In genomic region chr2:36708119-36708741, GRCh38 we compare ENCODE assay signal across 14 cellular contexts. TPM values are rescaled to one million over a fixed set of nuclear protein-coding genes. Genes with fewer than 3 reads are reported as not detected.
A peak's percentile ranks its signal among the peaks of the same experiment; 100 is the strongest.
DNase-seq lines count a peak whose midpoint lies in the region; ATAC-seq and TF ChIP-seq lines count a peak whose summit lies in the region.
"Had no signal": no experiment of that assay in that cellular context is flagged by ENCODE, and none has a peak within 500 bp of the region (broad histone marks: within the 10 kb centered on the region; RNA-seq: fewer than 3 reads in every experiment).

No MANE protein-coding gene starts in this region.

- H3K4me2 ChIP-seq in GM23248 (ENCODE audit: unreplicated experiment): peak overlapping the region; percentile 84
- H3K4me2 ChIP-seq in SK-N-SH: no peak overlapping the region

- CTCF ChIA-PET in SK-N-SH (lab: Yijun Ruan, JAX): interaction anchor here (0.8 to 1.4 kb wide), 2 partner anchors 14 to 44 kb away, joined by 4 read pairs; no protein-coding TSS in a partner anchor

- H3K4me3 ChIP-seq in GM23248 (peak overlapping the region; percentile 50), SK-N-SH (ENCODE audit: low read depth in 2 of 2, low read length in 1 of 2) (no peak overlapping the region), testis (no peak overlapping the region), uterus (no peak overlapping the region)
- H3K4me3 ChIP-seq: spleen had no signal

- no peaks in the 10 kb centered on the region for H3K9me3 ChIP-seq in GM23248 (ENCODE audit: low read depth)
- peaks cover 5% of the 10 kb centered on the region; the same call in 1 of the 2 replicates for H3K9me3 ChIP-seq in SK-N-SH
- H3K9me3 ChIP-seq in testis: no peaks in the 10 kb centered on the region
- no peaks in the 10 kb centered on the region for H3K9me3 ChIP-seq in uterus

- peak; percentile 35 to 57 for ATAC-seq in left cardiac atrium
- ATAC-seq: activated CD4-positive, CD25-positive, alpha-beta regulatory T cell treated with anti-CD3 and anti-CD28 coated beads, Interleukin-2, amount 50 U/mL, for 24 hours had no signal

- H3K9ac ChIP-seq in GM23248 (peak overlapping the region; percentile 59), SK-N-SH (no peak overlapping the region)

- no peak for TF ChIP-seq EP300 in SK-N-SH (IDR thresholded peaks at IDR 0.05; ENCODE audit: borderline replicate concordance in 1 of 2, low read depth in 1 of 2, low read length in 1 of 2)

- in situ Hi-C loops in GM23248 (cut with MboI): no loop called here

- TF ChIP-seq POLR2A in testis (IDR thresholded peaks at IDR 0.05) (no peak), uterus (IDR thresholded peaks at IDR 0.05) (no peak)

- WGBS in GM23248 (ENCODE audit: low coverage in 1 of 2, low lambda C conversion rate in 2 of 2, missing lambda C conversion rate in 2 of 2), 2 experiments: 3 to 7% methylated on average over 7 to 8 of the region's 8 CpGs
- WGBS in SK-N-SH (ENCODE audit: low lambda C conversion rate): 60% methylated on average over 8 of the region's 8 CpGs
- 60 to 63% methylated on average over 8 of the region's 8 CpGs for WGBS in testis, 2 donors

- H3F3A ChIP-seq in GM23248 (ENCODE audit: insufficient read depth) (peaks cover 35% of the 10 kb centered on the region), SK-N-SH (replicated peaks; ENCODE audit: insufficient read depth) (no peaks in the 10 kb centered on the region)

- H3K4me1 ChIP-seq in GM23248 (ENCODE audit: insufficient read depth) (peaks cover 32% of the 10 kb centered on the region), SK-N-SH (ENCODE audit: control insufficient read depth in 1 of 2, insufficient read depth in 2 of 2, low read depth in 1 of 2, low read length in 1 of 2) (peaks cover 0 to 3% of the 10 kb centered on the region in 2 experiments; a peak in 1 of 4 replicates), testis (peaks cover 8% of the 10 kb centered on the region), uterus (no peaks in the 10 kb centered on the region)

- H3K27me3 ChIP-seq in GM23248 (replicated peaks; ENCODE audit: insufficient read depth) (no peaks in the 10 kb centered on the region), SK-N-SH (ENCODE audit: insufficient read depth) (no peaks in the 10 kb centered on the region), testis (no peaks in the 10 kb centered on the region), uterus (no peaks in the 10 kb centered on the region)

- POLR2A ChIA-PET in SK-N-SH (lab: Yijun Ruan, JAX): no interaction called here

- H3K9me2 ChIP-seq in GM23248 (ENCODE audit: insufficient read depth): no peaks in the 10 kb centered on the region
- no peaks in the 10 kb centered on the region for H3K9me2 ChIP-seq in SK-N-SH

- H3K27ac ChIP-seq in GM23248: peak overlapping the region; percentile 78
- H3K27ac ChIP-seq in SK-N-SH (ENCODE audit: low read depth in 2 of 2, low read length in 1 of 2): no peak overlapping the region
- no peak overlapping the region for H3K27ac ChIP-seq in testis
- H3K27ac ChIP-seq in uterus: no peak overlapping the region
- H3K27ac ChIP-seq: spleen had no signal

- TF ChIP-seq CTCF in SK-N-SH (IDR thresholded peaks at IDR 0.05): peak; percentile 46
- peak in 1 of 3 experiments; percentile 31 for TF ChIP-seq CTCF in testis (IDR thresholded peaks at IDR 0.05)
- TF ChIP-seq CTCF in uterus (IDR thresholded peaks at IDR 0.05): no peak

- TF ChIP-seq RAD21 in SK-N-SH (IDR thresholded peaks at IDR 0.05; ENCODE audit: low read length): no peak

- intact Hi-C loops in left cardiac atrium (cut with DNase I): no loop called here
- intact Hi-C loops in testis (cut with DNase I; ENCODE audit: low total_unique reads): no loop called here
- intact Hi-C loops in uterus (cut with DNase I; ENCODE audit: low total_unique reads): no loop called here

- DNase-seq in GM23248 (peak; percentile 82), SK-N-SH (no peak), left cardiac atrium (no peak), testis (peak; percentile 28), uterus (no peak), ureter (ENCODE audit: low spot score) (no peak), NCI-H345 (lab: John Stamatoyannopoulos, UW) (no peak), COLO829 (ENCODE audit: low spot score) (no peak)
- DNase-seq: activated naive CD8-positive, alpha-beta T cell treated with anti-CD3 and anti-CD28 coated beads for 36 hours; MV-4-11; spleen; stimulated activated naive CD4-positive, alpha-beta T cell treated with Interleukin-2 at 50 U/mL for 16 hours had no signal

- no peaks in the 10 kb centered on the region for H3K79me2 ChIP-seq in GM23248 (ENCODE audit: insufficient read depth)
- H3K79me2 ChIP-seq in SK-N-SH (ENCODE audit: insufficient read depth): no peaks in the 10 kb centered on the region

- H3K36me3 ChIP-seq in GM23248 (ENCODE audit: low read depth) (no peaks in the 10 kb centered on the region), SK-N-SH (replicated peaks in 1 of 2; ENCODE audit: control insufficient read depth in 1 of 2, insufficient read depth in 2 of 2, low read length in 1 of 2) (no peaks in the 10 kb centered on the region), testis (ENCODE audit: low read depth, missing control alignments) (no peaks in the 10 kb centered on the region), uterus (no peaks in the 10 kb centered on the region)
- H3K36me3 ChIP-seq: spleen had no signal

- peak overlapping the region; percentile 86 for H2AFZ ChIP-seq in GM23248
- no peak overlapping the region for H2AFZ ChIP-seq in SK-N-SH (ENCODE audit: low read depth)

- H4K20me1 ChIP-seq in GM23248 (ENCODE audit: insufficient read depth) (no peaks in the 10 kb centered on the region), SK-N-SH (ENCODE audit: insufficient read depth) (no peaks in the 10 kb centered on the region)

TF ChIP-seq in SK-N-SH, 30 proteins besides CTCF, POLR2A, EP300 and RAD21:
- TF ChIP-seq MXI1 (IDR thresholded peaks at IDR 0.05; ENCODE audit: low read depth, low read length) (no peak), JUND (IDR thresholded peaks at IDR 0.05) (no peak), EZH2phosphoT487 (IDR thresholded peaks at IDR 0.05; ENCODE audit: borderline replicate concordance, low read depth) (no peak), NFIC (IDR thresholded peaks at IDR 0.05; ENCODE audit: borderline replicate concordance) (no peak), RXRA (IDR thresholded peaks at IDR 0.05; ENCODE audit: borderline replicate concordance, low read depth) (no peak), POLR2AphosphoS5 (IDR thresholded peaks at IDR 0.05; ENCODE audit: low read depth, low read length) (no peak), YY1 (IDR thresholded peaks at IDR 0.05; ENCODE audit: low read depth) (no peak), USF1 (IDR thresholded peaks at IDR 0.05; ENCODE audit: borderline replicate concordance, low read depth) (no peak), PBX3 (IDR thresholded peaks at IDR 0.05) (no peak), FOXJ3 (CRISPR knock-in tag; IDR thresholded peaks at IDR 0.05) (no peak), RFX5 (IDR thresholded peaks at IDR 0.05; ENCODE audit: low read length) (no peak)

RNA-seq across cellular contexts. Expression of gene VIT, which starts 11.7 kb away (rescaled TPM):
- 0.22 TPM in 1 of 2 replicates, not detected in the other for total RNA-seq in GM23248 (2014; rRNA removed; shearing (Covaris generic))
- polyA plus RNA-seq in GM23248 (2016; fragmentation: Nextera tagmentation; extraction: Ambion mirVana) (0.31 TPM in 1 of 2 replicates, not detected in the other), SK-N-SH (2012; rRNA removed) (not detected in 2 replicates), testis (ENCODE audit: insufficient read depth, low read depth, low replicate concordance) (7.2 TPM)
- polyA plus RNA-seq in SK-N-SH (2012; cell fraction: cytosol; rRNA removed): not detected in 2 replicates
- polyA plus RNA-seq in SK-N-SH (2012; cell fraction: nucleus; rRNA removed): not detected in 2 replicates
- total RNA-seq in left cardiac atrium (10 to 100 TPM; 12.4 to 23.7 TPM), testis (1 to 10 TPM; 5.6 to 9.4 TPM), uterus (1 to 10 TPM in 3 of 4 donors, under 1 TPM in 1; 0.26 to 6.2 (median 2.8) TPM), ureter (7.4 TPM)
- total RNA-seq: activated naive CD8-positive, alpha-beta T cell treated with anti-CD3 and anti-CD28 coated beads for 36 hours; lung microvascular endothelial cell had no signal

Comparison
In these comparisons a context has a peak if more than half of its experiments do, and no peak if none do; other contexts are left out.
1. DNase-seq: peak in GM23248 (single experiment) and testis (single experiment); none in SK-N-SH (single experiment), left cardiac atrium (single experiment), uterus (0 of 2), ureter (single experiment), NCI-H345 (single experiment) and COLO829 (single experiment).